In genomic region chr11:27722117-27722844, GRCh38 we compare ENCODE assay signal across 9 cellular contexts. TPM values are rescaled to one million over a fixed set of nuclear protein-coding genes. Genes with fewer than 3 reads are reported as not detected.
A peak's percentile ranks its signal among the peaks of the same experiment; 100 is the strongest.
DNase-seq lines count a peak whose midpoint lies in the region; ATAC-seq and TF ChIP-seq lines count a peak whose summit lies in the region.
"Had no signal": no experiment of that assay in that cellular context is flagged by ENCODE, and none has a peak within 500 bp of the region (broad histone marks: within the 10 kb centered on the region; RNA-seq: fewer than 3 reads in every experiment).

No MANE protein-coding gene starts in this region.

- no peak for TF ChIP-seq POLR2A in thyroid gland (IDR thresholded peaks at IDR 0.05)

- H3K27ac ChIP-seq in HUES6 (ENCODE audit: low read depth, low read length) (no peak overlapping the region), thyroid gland (no peak overlapping the region)
- H3K27ac ChIP-seq: BLaER1 had no signal

- ATAC-seq in GM21367 (IDR thresholded peaks at IDR 0.05; ENCODE audit: unreplicated experiment) = no peak
- no peak for ATAC-seq in HG03439 (IDR thresholded peaks at IDR 0.05; ENCODE audit: unreplicated experiment)

- H3K27me3 ChIP-seq in HUES6 (ENCODE audit: control insufficient read depth, insufficient read depth, low read length) (peaks cover 88% of the 10 kb centered on the region), thyroid gland (peaks cover 20% of the 10 kb centered on the region)
- H3K27me3 ChIP-seq: BLaER1 had no signal

- TF ChIP-seq CTCF in chondrocyte (IDR thresholded peaks at IDR 0.05) = no peak
- TF ChIP-seq CTCF in nephron (IDR thresholded peaks at IDR 0.05; ENCODE audit: unreplicated experiment in 3 of 3) = no peak
- no peak for TF ChIP-seq CTCF in thyroid gland (IDR thresholded peaks at IDR 0.05)

- H3K36me3 Mint-ChIP-seq in chondrocyte (ENCODE audit: low read depth) (no peaks in the 10 kb centered on the region), nephron (ENCODE audit: low read depth) (no peaks in the 10 kb centered on the region)

- peak overlapping the region; percentile 46 for H3K9ac ChIP-seq in HUES6 (ENCODE audit: low read length)
- H3K9ac ChIP-seq: BLaER1 had no signal

- H3K4me1 Mint-ChIP-seq in chondrocyte (ENCODE audit: low read depth) (peaks cover 50% of the 10 kb centered on the region), nephron (peaks cover 33% of the 10 kb centered on the region)

- H3K4me3 ChIP-seq in HUES6 (ENCODE audit: low read depth, low read length) (peak overlapping the region; percentile 65), thyroid gland (replicated peaks in 1 of 3) (peak overlapping the region in 1 of 3 donors; percentile 15)
- H3K4me3 ChIP-seq: BLaER1 had no signal

- DNase-seq in NCI-H1105 (lab: John Stamatoyannopoulos, UW) (peak; percentile 16), NCI-H1105 treated with DMSO at 0.1 percent for 48 hours (lab: John Stamatoyannopoulos, UW) (no peak), chondrocyte (ENCODE audit: low spot score) (no peak), thyroid gland (no peak)

- H3K9me3 Mint-ChIP-seq in chondrocyte (ENCODE audit: low read depth) (no peaks in the 10 kb centered on the region), nephron (no peaks in the 10 kb centered on the region)

- intact Hi-C loops in thyroid gland (cut with DNase I) = no loop called here

- H3K9me3 ChIP-seq in HUES6 (ENCODE audit: control insufficient read depth, insufficient read depth, low read depth, low read length) (no peaks in the 10 kb centered on the region), thyroid gland (no peaks in the 10 kb centered on the region)

- H3K27me3 Mint-ChIP-seq in chondrocyte (ENCODE audit: low read depth) (peaks cover 40% of the 10 kb centered on the region), nephron (ENCODE audit: low read depth) (peaks cover 98% of the 10 kb centered on the region)

- H3K36me3 ChIP-seq in HUES6 (ENCODE audit: control insufficient read depth, insufficient read depth, low read length) = no peaks in the 10 kb centered on the region
- H3K36me3 ChIP-seq in thyroid gland = no peaks in the 10 kb centered on the region
- H3K36me3 ChIP-seq: BLaER1 had no signal

- H3K4me1 ChIP-seq in HUES6 (ENCODE audit: control insufficient read depth, insufficient read depth, low read length) (peaks cover 31% of the 10 kb centered on the region), thyroid gland (peaks cover 26 to 27% of the 10 kb centered on the region in 2 donors)
- H3K4me1 ChIP-seq: BLaER1 had no signal

- H3K27ac Mint-ChIP-seq in chondrocyte (ENCODE audit: unreplicated experiment) (no peak overlapping the region), nephron (no peak overlapping the region)

- H3K4me3 Mint-ChIP-seq in chondrocyte (ENCODE audit: unreplicated experiment) = peak overlapping the region; percentile 83
- peak overlapping the region; percentile 82 to 85 (median 82) for H3K4me3 Mint-ChIP-seq in nephron

- WGBS in thyroid gland, 2 donors = 1 to 4% methylated on average over 37 to 45 of the region's 52 CpGs

RNA-seq across cellular contexts. Expression of gene BDNF, which starts 22.0 kb away (rescaled TPM):
- total RNA-seq in chondrocyte = 2.0 to 4.4 TPM (median 4.1 TPM) in 3 replicates
- 1 to 10 TPM in 2 of 4 donors, under 1 TPM in 2; 0.54 to 4.7 (median 1.1) TPM for total RNA-seq in thyroid gland
